8 cellular contexts compared by ENCODE assay signal in the genomic region with DNA sequence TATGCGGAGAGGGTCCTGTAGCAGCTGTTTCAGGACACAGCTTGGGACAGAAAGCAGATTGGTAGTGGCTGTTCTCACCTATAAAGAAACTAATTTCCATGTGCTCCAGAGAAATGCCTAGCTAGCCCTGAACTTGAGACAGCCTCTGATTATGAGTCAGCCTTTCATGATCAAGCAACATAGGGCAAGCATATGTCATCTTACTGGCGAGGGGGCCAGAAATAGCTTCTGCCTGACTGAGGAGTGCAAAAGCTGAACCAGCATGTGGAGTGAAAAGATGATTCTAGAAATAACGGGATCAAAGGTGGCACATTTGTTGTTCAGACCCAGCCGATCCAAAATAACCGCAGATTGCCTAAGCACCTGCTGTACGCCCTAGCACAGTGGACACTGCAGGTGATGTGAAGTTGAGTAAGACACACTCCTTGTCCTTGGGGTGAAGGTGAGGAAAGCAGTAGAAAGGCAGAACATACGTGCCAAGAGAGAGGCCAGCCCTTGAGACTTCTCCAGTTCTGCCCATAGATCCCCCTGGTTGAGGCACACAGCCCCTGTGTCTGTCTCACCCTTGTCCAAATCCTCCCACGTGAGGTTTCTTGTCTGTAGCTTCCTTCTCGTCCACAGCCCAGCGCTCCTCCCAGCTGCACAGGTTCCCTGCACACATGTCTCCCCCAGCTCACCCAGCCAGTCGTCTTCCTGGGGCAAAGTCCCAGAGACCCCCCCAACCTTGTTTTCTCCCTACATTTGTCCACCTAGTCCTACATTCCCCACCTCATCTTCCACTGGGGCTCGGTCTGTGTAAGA. TPM values are rescaled to one million over a fixed set of nuclear protein-coding genes. Genes with fewer than 3 reads are reported as not detected.
A peak's percentile ranks its signal among the peaks of the same experiment; 100 is the strongest.
DNase-seq lines count a peak whose midpoint lies in the region; ATAC-seq and TF ChIP-seq lines count a peak whose summit lies in the region.
"Had no signal": no experiment of that assay in that cellular context is flagged by ENCODE, and none has a peak within 500 bp of the region (broad histone marks: within the 10 kb centered on the region; RNA-seq: fewer than 3 reads in every experiment).

No MANE protein-coding gene starts in this region.

- peaks cover 17% of the 10 kb centered on the region for H3K79me2 ChIP-seq in KMS-11 (ENCODE audit: insufficient read depth, low read depth)

- H3K27me3 Mint-ChIP-seq in activated T-helper 1 cell treated with anti-CD3 and anti-CD28 coated beads, Interleukin-12 subunit alpha, Interleukin-12 subunit beta, Interleukin-2, Interleukin-4 antibody, amounts not matched to agents 30 ng/mL and 10 ng/mL and 1 ng/mL, durations not matched to agents 14 hours and 24 hours and 36 hours (ENCODE audit: insufficient read depth) = peaks cover 8% of the 10 kb centered on the region
- H3K27me3 Mint-ChIP-seq in neural crest cell (ENCODE audit: low read depth) = peaks cover 28% of the 10 kb centered on the region

- H3K4me3 ChIP-seq in KMS-11 (IDR thresholded peaks at IDR 0.05; ENCODE audit: insufficient read depth, low read depth, low read length) = no peak overlapping the region

- DNase-seq in GM04503 (ENCODE audit: low read depth) (peak; percentile 63), neural crest cell (ENCODE audit: low read depth, low spot score) (no peak), NCI-H2029 treated with DMSO at 0.1 percent for 48 hours (lab: John Stamatoyannopoulos, UW) (no peak)
- no peak for DNase-seq in activated T-helper 1 cell treated with anti-CD3 and anti-CD28 coated beads, Interleukin-12 subunit alpha, Interleukin-12 subunit beta, Interleukin-2, Interleukin-4 antibody, amounts not matched to agents 30 ng/mL and 10 ng/mL and 1 ng/mL, durations not matched to agents 14 hours and 24 hours and 36 hours (ENCODE audit: low spot score)
- no peak for DNase-seq in activated CD8-positive, alpha-beta memory T cell treated with anti-CD3 and anti-CD28 coated beads for 24 hours
- DNase-seq: stimulated activated CD4-positive, alpha-beta T cell treated with anti-CD3 and anti-CD28 coated beads, Interleukin-2, amount 100 ng/mL, for 24 hours had no signal

- H3K36me3 Mint-ChIP-seq in activated T-helper 1 cell treated with anti-CD3 and anti-CD28 coated beads, Interleukin-12 subunit alpha, Interleukin-12 subunit beta, Interleukin-2, Interleukin-4 antibody, amounts not matched to agents 30 ng/mL and 10 ng/mL and 1 ng/mL, durations not matched to agents 14 hours and 24 hours and 36 hours (ENCODE audit: low read depth) = peaks cover 2% of the 10 kb centered on the region
- no peaks in the 10 kb centered on the region for H3K36me3 Mint-ChIP-seq in neural crest cell (ENCODE audit: low read depth)

- intact Hi-C loops in activated T-helper 1 cell treated with anti-CD3 and anti-CD28 coated beads, Interleukin-12 subunit alpha, Interleukin-12 subunit beta, Interleukin-2, Interleukin-4 antibody, amounts not matched to agents 30 ng/mL and 10 ng/mL and 1 ng/mL, durations not matched to agents 14 hours and 24 hours and 36 hours (cut with micrococcal nuclease) = no loop called here

- ATAC-seq in HG02938 (IDR thresholded peaks at IDR 0.05; ENCODE audit: unreplicated experiment) = no peak

- H3K4me3 Mint-ChIP-seq in activated T-helper 1 cell treated with anti-CD3 and anti-CD28 coated beads, Interleukin-12 subunit alpha, Interleukin-12 subunit beta, Interleukin-2, Interleukin-4 antibody, amounts not matched to agents 30 ng/mL and 10 ng/mL and 1 ng/mL, durations not matched to agents 14 hours and 24 hours and 36 hours = peak overlapping the region; percentile 22
- H3K4me3 Mint-ChIP-seq in neural crest cell = peak overlapping the region; percentile 75

- no peaks in the 10 kb centered on the region for H4K20me1 ChIP-seq in KMS-11 (ENCODE audit: insufficient read depth)

- H3K36me3 ChIP-seq in KMS-11 (ENCODE audit: insufficient read depth) = no peaks in the 10 kb centered on the region

- H2AFZ ChIP-seq in KMS-11 (ENCODE audit: low read depth) = peak overlapping the region; percentile 60

- H3K4me2 ChIP-seq in KMS-11 = peak overlapping the region; percentile 22

- no peaks in the 10 kb centered on the region for H3K9me3 Mint-ChIP-seq in activated T-helper 1 cell treated with anti-CD3 and anti-CD28 coated beads, Interleukin-12 subunit alpha, Interleukin-12 subunit beta, Interleukin-2, Interleukin-4 antibody, amounts not matched to agents 30 ng/mL and 10 ng/mL and 1 ng/mL, durations not matched to agents 14 hours and 24 hours and 36 hours
- no peaks in the 10 kb centered on the region for H3K9me3 Mint-ChIP-seq in neural crest cell

- TF ChIP-seq CTCF in KMS-11 (conservative IDR thresholded peaks at IDR 0.05; ENCODE audit: low read depth, low read length) (no peak), neural crest cell (conservative IDR thresholded peaks at IDR 0.05) (no peak)

- peak overlapping the region; percentile 3 for H3K27ac Mint-ChIP-seq in activated T-helper 1 cell treated with anti-CD3 and anti-CD28 coated beads, Interleukin-12 subunit alpha, Interleukin-12 subunit beta, Interleukin-2, Interleukin-4 antibody, amounts not matched to agents 30 ng/mL and 10 ng/mL and 1 ng/mL, durations not matched to agents 14 hours and 24 hours and 36 hours
- no peak overlapping the region for H3K27ac Mint-ChIP-seq in neural crest cell (ENCODE audit: unreplicated experiment)

- peak overlapping the region; percentile 72 for H3K27ac ChIP-seq in KMS-11

- no peaks in the 10 kb centered on the region for H3K27me3 ChIP-seq in KMS-11 (ENCODE audit: insufficient read depth, low read depth)

- H3K4me1 ChIP-seq in KMS-11 (ENCODE audit: low read depth, poor library complexity, severe bottlenecking) = peaks cover 46% of the 10 kb centered on the region

- peak overlapping the region; percentile 53; the same call in 1 of the 2 replicates for H3K9ac ChIP-seq in KMS-11

- H3K4me1 Mint-ChIP-seq in activated T-helper 1 cell treated with anti-CD3 and anti-CD28 coated beads, Interleukin-12 subunit alpha, Interleukin-12 subunit beta, Interleukin-2, Interleukin-4 antibody, amounts not matched to agents 30 ng/mL and 10 ng/mL and 1 ng/mL, durations not matched to agents 14 hours and 24 hours and 36 hours (ENCODE audit: low read depth) = peaks cover 35% of the 10 kb centered on the region
- peaks cover 19% of the 10 kb centered on the region for H3K4me1 Mint-ChIP-seq in neural crest cell

RNA-seq across cellular contexts. Expression of a gene that starts 2.7 kb away (rescaled TPM):
- 80.6 and 86.0 TPM in 2 replicates for total RNA-seq in activated T-helper 1 cell treated with anti-CD3 and anti-CD28 coated beads, Interleukin-12 subunit alpha, Interleukin-12 subunit beta, Interleukin-2, Interleukin-4 antibody, amounts not matched to agents 30 ng/mL and 10 ng/mL and 1 ng/mL, durations not matched to agents 14 hours and 24 hours and 36 hours
- 49.9 and 51.6 TPM in 2 replicates for total RNA-seq in neural crest cell

RNA-seq across cellular contexts. Expression of a gene that starts 18.1 kb away (rescaled TPM):
- 46.5 and 48.2 TPM in 2 replicates for total RNA-seq in activated T-helper 1 cell treated with anti-CD3 and anti-CD28 coated beads, Interleukin-12 subunit alpha, Interleukin-12 subunit beta, Interleukin-2, Interleukin-4 antibody, amounts not matched to agents 30 ng/mL and 10 ng/mL and 1 ng/mL, durations not matched to agents 14 hours and 24 hours and 36 hours
- 42.8 and 45.6 TPM in 2 replicates for total RNA-seq in neural crest cell

RNA-seq across cellular contexts. Expression of a gene that starts 38.1 kb away (rescaled TPM):
- total RNA-seq in activated T-helper 1 cell treated with anti-CD3 and anti-CD28 coated beads, Interleukin-12 subunit alpha, Interleukin-12 subunit beta, Interleukin-2, Interleukin-4 antibody, amounts not matched to agents 30 ng/mL and 10 ng/mL and 1 ng/mL, durations not matched to agents 14 hours and 24 hours and 36 hours = 110 and 111 TPM in 2 replicates
- total RNA-seq in neural crest cell = 134 and 135 TPM in 2 replicates
